Comparison of ENCODE assay signal across 1 cellular context in the genomic region with DNA sequence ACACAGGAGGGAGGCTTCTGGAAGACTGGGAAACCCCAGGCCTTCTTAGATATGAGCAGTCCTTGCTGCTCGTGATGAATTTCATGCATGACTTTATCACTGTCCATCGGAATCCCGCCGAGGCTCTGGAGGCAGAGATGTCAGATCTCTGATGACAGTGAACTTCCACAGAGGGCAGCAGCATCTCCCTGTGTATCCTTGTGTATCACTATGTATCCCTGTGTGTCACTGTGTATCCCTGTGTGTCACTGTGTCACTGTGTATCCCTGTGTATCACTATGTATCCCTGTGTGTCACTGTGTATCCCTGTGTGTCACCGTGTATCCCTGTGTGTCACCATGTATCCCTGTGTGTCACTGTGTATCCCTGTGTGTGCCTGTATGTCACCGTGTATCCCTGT.
TF ChIP-seq lines count a peak whose summit lies in the region.

No MANE protein-coding gene starts in this region.

TF ChIP-seq in GM12878, 131 proteins besides CTCF, POLR2A, EP300 and RAD21 (continued from another document):
- TF ChIP-seq REST (IDR thresholded peaks at IDR 0.05; ENCODE audit: low read depth, low read length) (no peak), STAT3 (IDR thresholded peaks at IDR 0.05; ENCODE audit: low read depth, low read length) (no peak), IKZF1 (conservative IDR thresholded peaks at IDR 0.05) (no peak), IRF3 (IDR thresholded peaks at IDR 0.05) (no peak), RCOR1 (conservative IDR thresholded peaks at IDR 0.05; ENCODE audit: low read depth, low read length) (no peak), BRCA1 (IDR thresholded peaks at IDR 0.05; ENCODE audit: low read depth, low read length) (no peak)
